ENCODE assay signal across 14 cellular contexts in the genomic region with DNA sequence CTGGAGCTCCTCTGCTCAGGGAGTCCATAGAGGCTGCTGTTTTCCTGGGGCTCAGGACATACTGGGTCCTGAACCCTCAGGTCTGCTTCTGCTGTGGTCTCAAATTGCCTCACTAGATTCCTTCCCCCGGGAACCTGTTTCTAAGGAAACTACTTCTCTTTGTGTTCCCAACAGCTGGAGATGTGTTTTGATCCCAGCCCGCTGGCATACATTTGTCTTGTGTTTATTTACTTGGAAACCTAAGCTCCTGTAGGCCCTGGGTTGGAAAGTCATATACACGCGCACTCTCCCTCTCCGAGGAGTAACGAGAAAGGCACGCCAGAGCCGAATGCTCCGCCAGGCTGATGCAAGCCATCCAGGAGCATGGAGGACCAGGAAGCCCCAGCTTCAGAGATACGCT.
A peak's percentile ranks its signal among the peaks of the same experiment; 100 is the strongest.
DNase-seq lines count a peak whose midpoint lies in the region; ATAC-seq and TF ChIP-seq lines count a peak whose summit lies in the region.
"Had no signal": no experiment of that assay in that cellular context is flagged by ENCODE, and none has a peak within 500 bp of the region (broad histone marks: within the 10 kb centered on the region; RNA-seq: fewer than 3 reads in every experiment).

No MANE protein-coding gene starts in this region.

- H3K36me3 ChIP-seq in ectodermal cell (ENCODE audit: control insufficient read depth, insufficient read depth, low read length), result peaks cover under 1% of the 10 kb centered on the region
- H3K36me3 ChIP-seq: thoracic aorta had no signal

- peak; percentile 27 for DNase-seq in DMS53 treated with DMSO at 0.1 percent for 48 hours (lab: John Stamatoyannopoulos, UW; ENCODE audit: unreplicated experiment)
- DNase-seq in NCI-H2107 treated with DMSO at 0.1 percent for 48 hours (lab: John Stamatoyannopoulos, UW; ENCODE audit: unreplicated experiment), result peak; percentile 94
- no peak for DNase-seq in OCI-M1 (lab: John Stamatoyannopoulos, UW)
- no peak for DNase-seq in stimulated activated CD4-positive, alpha-beta T cell treated with anti-CD3 and anti-CD28 coated beads, Interleukin-4, amount 100 ng/mL, for 4 hours
- DNase-seq in GM13976 (ENCODE audit: low spot score), result no peak
- DNase-seq: activated T-cell treated with anti-CD3 and anti-CD28 coated beads, Interleukin-2, amount 50 U/mL, for 4 hours; CD4-positive, CD25-positive, alpha-beta regulatory T cell; naive B cell; T-helper 9 cell had no signal

- H3K4me3 ChIP-seq in ectodermal cell (ENCODE audit: insufficient read depth, low read depth, low read length), result no peak overlapping the region
- H3K4me3 ChIP-seq: GM12878, thoracic aorta had no signal

- in situ Hi-C loops in GM13976 (cut with MboI; ENCODE audit: low sequenced_read_pairs, unreplicated experiment), result no loop called here

- TF ChIP-seq CTCF in nephron (IDR thresholded peaks at IDR 0.05; ENCODE audit: unreplicated experiment in 3 of 3) (no peak), GM13976 (IDR thresholded peaks at IDR 0.05; ENCODE audit: borderline replicate concordance, control extremely low read depth, extremely low read depth, insufficient read depth, missing control alignments) (no peak)

- WGBS in ectodermal cell, 2 experiments, result 30 to 39% methylated on average over 10 of the region's 10 CpGs

- peak overlapping the region; percentile 94 for H3K27ac ChIP-seq in ectodermal cell (ENCODE audit: insufficient read depth, low read depth, low read length, poor library complexity, severe bottlenecking)

- H3K9me3 Mint-ChIP-seq in nephron, result no peaks in the 10 kb centered on the region
- H3K9me3 Mint-ChIP-seq: activated T-cell treated with anti-CD3 and anti-CD28 coated beads, Interleukin-2, amount 50 U/mL, for 4 hours; naive B cell had no signal

- peaks cover 72% of the 10 kb centered on the region for H3K4me1 Mint-ChIP-seq in nephron

- peaks cover 58% of the 10 kb centered on the region for H3K4me1 ChIP-seq in ectodermal cell (ENCODE audit: control insufficient read depth, insufficient read depth, low read length)

- ATAC-seq in GM18909 (IDR thresholded peaks at IDR 0.05; ENCODE audit: poor library complexity, unreplicated experiment), result no peak
- ATAC-seq: activated T-cell treated with anti-CD3 and anti-CD28 coated beads, Interleukin-2, amount 50 U/mL, for 4 hours; GM12878 had no signal

- no peaks in the 10 kb centered on the region for H3K9me3 ChIP-seq in ectodermal cell (ENCODE audit: control insufficient read depth, low read length)
- H3K9me3 ChIP-seq: thoracic aorta had no signal

- H3K27me3 ChIP-seq in ectodermal cell (ENCODE audit: control insufficient read depth, insufficient read depth, low read length, poor library complexity, severe bottlenecking), result no peaks in the 10 kb centered on the region

- peaks cover 16% of the 10 kb centered on the region for H3K27me3 Mint-ChIP-seq in nephron (ENCODE audit: low read depth)
- H3K27me3 Mint-ChIP-seq: naive B cell had no signal

- peaks cover 5% of the 10 kb centered on the region for H3K36me3 Mint-ChIP-seq in nephron (ENCODE audit: low read depth)
- H3K36me3 Mint-ChIP-seq: CD4-positive, CD25-positive, alpha-beta regulatory T cell had no signal

- peak overlapping the region in 1 of 3 experiments; percentile 31 for H3K4me3 Mint-ChIP-seq in nephron
- H3K4me3 Mint-ChIP-seq: activated T-cell treated with anti-CD3 and anti-CD28 coated beads, Interleukin-2, amount 50 U/mL, for 4 hours; CD4-positive, CD25-positive, alpha-beta regulatory T cell; naive B cell had no signal

- peak overlapping the region; percentile 66 to 98 (median 89) for H3K27ac Mint-ChIP-seq in nephron
- H3K27ac Mint-ChIP-seq: CD4-positive, CD25-positive, alpha-beta regulatory T cell had no signal

Comparison
In these comparisons a context has a peak if more than half of its experiments do, and no peak if none do; other contexts are left out.
1. DNase-seq: peak in DMS53 treated with DMSO at 0.1 percent for 48 hours (single experiment) and NCI-H2107 treated with DMSO at 0.1 percent for 48 hours (single experiment); none in OCI-M1 (single experiment), stimulated activated CD4-positive, alpha-beta T cell treated with anti-CD3 and anti-CD28 coated beads, Interleukin-4, amount 100 ng/mL, for 4 hours (0 of 2) and GM13976 (single experiment).